ENCODE assay signal across 12 cellular contexts in genomic region chr14:76153919-76154318, GRCh38. TPM values are rescaled to one million over a fixed set of nuclear protein-coding genes. Genes with fewer than 3 reads are reported as not detected.
DNase-seq lines count a peak whose midpoint lies in the region; ATAC-seq and TF ChIP-seq lines count a peak whose summit lies in the region.
"Had no signal": no experiment of that assay in that cellular context is flagged by ENCODE, and none has a peak within 500 bp of the region (broad histone marks: within the 10 kb centered on the region; RNA-seq: fewer than 3 reads in every experiment).

No MANE protein-coding gene starts in this region.

- POLR2A ChIA-PET in CD4-positive, alpha-beta memory T cell (lab: Charles Lee; ENCODE audit: partially characterized antibody): no interaction called here

- peak overlapping the region in 5 of 7 donors; percentile 12 to 64 (median 56) for H3K27ac Mint-ChIP-seq in CD4-positive, alpha-beta memory T cell
- no peak overlapping the region for H3K27ac Mint-ChIP-seq in H9
- peak overlapping the region; percentile 27 for H3K27ac Mint-ChIP-seq in activated T-helper 1 cell treated with anti-CD3 and anti-CD28 coated beads, Interleukin-12 subunit alpha, Interleukin-12 subunit beta, Interleukin-2, Interleukin-4 antibody, amounts not matched to agents 30 ng/mL and 10 ng/mL and 1 ng/mL, durations not matched to agents 14 hours and 24 hours and 36 hours
- peak overlapping the region; percentile 43 to 93 for H3K27ac Mint-ChIP-seq in natural killer cell treated with Interleukin-12 subunit alpha and Interleukin-12 subunit beta and Interleukin-15 and Interleukin-18, amount 100 ng/mL, for 72 hours

- no peak overlapping the region for H2AFZ ChIP-seq in H9 (ENCODE audit: low read length)

- peaks cover 0 to 3% (median 0%) of the 10 kb centered on the region in 8 donors for H3K9me3 Mint-ChIP-seq in CD4-positive, alpha-beta memory T cell
- no peaks in the 10 kb centered on the region for H3K9me3 Mint-ChIP-seq in H9
- peaks cover 8% of the 10 kb centered on the region for H3K9me3 Mint-ChIP-seq in activated T-helper 1 cell treated with anti-CD3 and anti-CD28 coated beads, Interleukin-12 subunit alpha, Interleukin-12 subunit beta, Interleukin-2, Interleukin-4 antibody, amounts not matched to agents 30 ng/mL and 10 ng/mL and 1 ng/mL, durations not matched to agents 14 hours and 24 hours and 36 hours
- H3K9me3 Mint-ChIP-seq in natural killer cell treated with Interleukin-12 subunit alpha and Interleukin-12 subunit beta and Interleukin-15 and Interleukin-18, amount 100 ng/mL, for 72 hours: peaks cover 5% of the 10 kb centered on the region

- H3K4me3 ChIP-seq in CD4-positive, alpha-beta memory T cell (ENCODE audit: low read length in 2 of 2): no peak overlapping the region
- H3K4me3 ChIP-seq in gastroesophageal sphincter: no peak overlapping the region

- no peaks in the 10 kb centered on the region for H3K27me3 ChIP-seq in CD4-positive, alpha-beta memory T cell (ENCODE audit: insufficient read depth, low read length)
- H3K27me3 ChIP-seq in H9 (ENCODE audit: insufficient read depth, low read length) (no peaks in the 10 kb centered on the region), gastroesophageal sphincter (no peaks in the 10 kb centered on the region)
- H3K27me3 ChIP-seq: right atrium auricular region had no signal

- H3K4me2 ChIP-seq in H9 (ENCODE audit: insufficient read depth, insufficient read length, low read length): no peak overlapping the region

- no peak overlapping the region for H2AK5ac ChIP-seq in H9 (ENCODE audit: insufficient read length, low read length)

- WGBS in H9 (ENCODE audit: extremely low coverage, insufficient read length, low lambda C conversion rate): no CpG with 5 or more reads among the region's 1 CpG
- WGBS in gastroesophageal sphincter (ENCODE audit: low coverage in 1 of 2), 2 donors: 86 to 93% methylated on average over 1 of the region's 1 CpG

- no peaks in the 10 kb centered on the region for H4K20me1 ChIP-seq in H9 (ENCODE audit: control insufficient read depth, insufficient read depth, insufficient read length)

- ATAC-seq in natural killer cell treated with Interleukin-12 subunit alpha and Interleukin-12 subunit beta and Interleukin-15 and Interleukin-18, amount 100 ng/mL, for 72 hours: no peak
- ATAC-seq in gastroesophageal sphincter: no peak
- no peak for ATAC-seq in GM21367 (IDR thresholded peaks at IDR 0.05; ENCODE audit: unreplicated experiment)
- ATAC-seq: Panc1 had no signal

- no peak overlapping the region for H2BK20ac ChIP-seq in H9 (ENCODE audit: low read depth, low read length, poor library complexity, severe bottlenecking)

- DNase-seq in CD4-positive, alpha-beta memory T cell: no peak
- DNase-seq in H9 (no peak), amniotic stem cell (lab: John Stamatoyannopoulos, UW) (no peak)
- no peak for DNase-seq in activated T-helper 1 cell treated with anti-CD3 and anti-CD28 coated beads, Interleukin-12 subunit alpha, Interleukin-12 subunit beta, Interleukin-2, Interleukin-4 antibody, amounts not matched to agents 30 ng/mL and 10 ng/mL and 1 ng/mL, durations not matched to agents 14 hours and 24 hours and 36 hours (ENCODE audit: low spot score)
- no peak for DNase-seq in natural killer cell treated with Interleukin-12 subunit alpha and Interleukin-12 subunit beta and Interleukin-15 and Interleukin-18, amount 100 ng/mL, for 72 hours (ENCODE audit: low spot score)
- DNase-seq: cerebellar nuclear complex, midbrain, NCI-H345 had no signal

- peak overlapping the region; percentile 28 to 70 (median 50) for H3K4me3 Mint-ChIP-seq in CD4-positive, alpha-beta memory T cell
- peak overlapping the region; percentile 25 to 27; a peak in 2 of 5 replicates for H3K4me3 Mint-ChIP-seq in H9
- peak overlapping the region; percentile 94 for H3K4me3 Mint-ChIP-seq in activated T-helper 1 cell treated with anti-CD3 and anti-CD28 coated beads, Interleukin-12 subunit alpha, Interleukin-12 subunit beta, Interleukin-2, Interleukin-4 antibody, amounts not matched to agents 30 ng/mL and 10 ng/mL and 1 ng/mL, durations not matched to agents 14 hours and 24 hours and 36 hours
- peak overlapping the region; percentile 81 for H3K4me3 Mint-ChIP-seq in natural killer cell treated with Interleukin-12 subunit alpha and Interleukin-12 subunit beta and Interleukin-15 and Interleukin-18, amount 100 ng/mL, for 72 hours

- H3K4me1 Mint-ChIP-seq in CD4-positive, alpha-beta memory T cell: peaks cover 53 to 80% (median 67%) of the 10 kb centered on the region in 4 donors
- H3K4me1 Mint-ChIP-seq in H9: peaks cover 44 to 47% of the 10 kb centered on the region in 2 experiments
- peaks cover 76% of the 10 kb centered on the region for H3K4me1 Mint-ChIP-seq in activated T-helper 1 cell treated with anti-CD3 and anti-CD28 coated beads, Interleukin-12 subunit alpha, Interleukin-12 subunit beta, Interleukin-2, Interleukin-4 antibody, amounts not matched to agents 30 ng/mL and 10 ng/mL and 1 ng/mL, durations not matched to agents 14 hours and 24 hours and 36 hours (ENCODE audit: low read depth)
- H3K4me1 Mint-ChIP-seq in natural killer cell treated with Interleukin-12 subunit alpha and Interleukin-12 subunit beta and Interleukin-15 and Interleukin-18, amount 100 ng/mL, for 72 hours (ENCODE audit: low read depth in 2 of 2): peaks cover 55 to 70% of the 10 kb centered on the region in 2 donors

- H4K5ac ChIP-seq in H9 (ENCODE audit: insufficient read length, low read depth, low read length): no peak overlapping the region

- peaks cover 23% of the 10 kb centered on the region; the same call in 1 of the 2 replicates for H3K79me2 ChIP-seq in H9 (ENCODE audit: insufficient read depth, low read length)

- H3K18ac ChIP-seq in H9 (ENCODE audit: insufficient read length, low read depth, low read length): no peak overlapping the region

- no peak overlapping the region for H4K8ac ChIP-seq in H9 (replicated peaks; ENCODE audit: insufficient read length, low read depth, low read length)

- H3K9ac ChIP-seq in H9 (ENCODE audit: extremely low read depth, insufficient read length, low read length): peak overlapping the region; percentile 8

- no peak overlapping the region for H3K4ac ChIP-seq in H9 (ENCODE audit: low read depth, low read length)

- TF ChIP-seq EP300 in gastroesophageal sphincter (IDR thresholded peaks at IDR 0.05): no peak

- no peak overlapping the region for H3T11ph ChIP-seq in H9 (ENCODE audit: low read length)

- no peak overlapping the region for H2BK12ac ChIP-seq in H9 (ENCODE audit: insufficient read length, low read depth, low read length)

- H3K23ac ChIP-seq in H9 (ENCODE audit: insufficient read length, low read depth, low read length): no peak overlapping the region

- no peaks in the 10 kb centered on the region for H3K9me3 ChIP-seq in CD4-positive, alpha-beta memory T cell (ENCODE audit: control insufficient read depth in 1 of 2, low read length in 2 of 2)
- H3K9me3 ChIP-seq in H9 (ENCODE audit: control insufficient read depth, low read depth, low read length): no peaks in the 10 kb centered on the region
- no peaks in the 10 kb centered on the region for H3K9me3 ChIP-seq in gastroesophageal sphincter
- H3K9me3 ChIP-seq: right atrium auricular region had no signal

- intact Hi-C loops in CD4-positive, alpha-beta memory T cell (cut with micrococcal nuclease): loop anchor here (5.0 kb wide), 5 partner anchors 658 to 1662 kb away; partner anchors contain the start of genes AHSA1, ANGEL1, CIPC and GSTZ1
- intact Hi-C loops in activated T-helper 1 cell treated with anti-CD3 and anti-CD28 coated beads, Interleukin-12 subunit alpha, Interleukin-12 subunit beta, Interleukin-2, Interleukin-4 antibody, amounts not matched to agents 30 ng/mL and 10 ng/mL and 1 ng/mL, durations not matched to agents 14 hours and 24 hours and 36 hours (cut with micrococcal nuclease): loop anchor here (2.0 to 5.0 kb wide), 5 partner anchors 492 to 1303 kb away; partner anchors contain the start of genes ANGEL1, ERG28, SAMD15 and TMED8

- H3K14ac ChIP-seq in H9 (ENCODE audit: insufficient read depth, low read length): no peak overlapping the region

- no peaks in the 10 kb centered on the region for H3K27me3 Mint-ChIP-seq in CD4-positive, alpha-beta memory T cell
- H3K27me3 Mint-ChIP-seq in H9 (ENCODE audit: low read depth): peaks cover 3% of the 10 kb centered on the region
- H3K27me3 Mint-ChIP-seq in activated T-helper 1 cell treated with anti-CD3 and anti-CD28 coated beads, Interleukin-12 subunit alpha, Interleukin-12 subunit beta, Interleukin-2, Interleukin-4 antibody, amounts not matched to agents 30 ng/mL and 10 ng/mL and 1 ng/mL, durations not matched to agents 14 hours and 24 hours and 36 hours (ENCODE audit: insufficient read depth): peaks cover 9% of the 10 kb centered on the region
- no peaks in the 10 kb centered on the region for H3K27me3 Mint-ChIP-seq in natural killer cell treated with Interleukin-12 subunit alpha and Interleukin-12 subunit beta and Interleukin-15 and Interleukin-18, amount 100 ng/mL, for 72 hours

- CTCF ChIA-PET in CD4-positive, alpha-beta memory T cell (lab: Charles Lee; ENCODE audit: partially characterized antibody): interaction anchor here (0.9 kb wide), 1 partner anchor 9 kb away, joined by 3 read pairs; no protein-coding TSS in a partner anchor

- peaks cover 35 to 57% of the 10 kb centered on the region in 2 donors for H3K36me3 Mint-ChIP-seq in CD4-positive, alpha-beta memory T cell
- H3K36me3 Mint-ChIP-seq in H9 (ENCODE audit: insufficient read depth in 1 of 3, low read depth in 3 of 3): peaks cover 17 to 30% (median 28%) of the 10 kb centered on the region in 3 experiments; a peak in 6 of 7 replicates
- H3K36me3 Mint-ChIP-seq in activated T-helper 1 cell treated with anti-CD3 and anti-CD28 coated beads, Interleukin-12 subunit alpha, Interleukin-12 subunit beta, Interleukin-2, Interleukin-4 antibody, amounts not matched to agents 30 ng/mL and 10 ng/mL and 1 ng/mL, durations not matched to agents 14 hours and 24 hours and 36 hours (ENCODE audit: low read depth): peaks cover 34% of the 10 kb centered on the region
- peaks cover 33% of the 10 kb centered on the region for H3K36me3 Mint-ChIP-seq in natural killer cell treated with Interleukin-12 subunit alpha and Interleukin-12 subunit beta and Interleukin-15 and Interleukin-18, amount 100 ng/mL, for 72 hours

- peaks cover 11% of the 10 kb centered on the region for H3K79me1 ChIP-seq in H9 (ENCODE audit: insufficient read depth, low read depth, low read length, poor library complexity, severe bottlenecking)

- H2BK15ac ChIP-seq in H9 (ENCODE audit: low read depth, low read length): no peak overlapping the region

- no peak overlapping the region for H3K27ac ChIP-seq in CD4-positive, alpha-beta memory T cell (ENCODE audit: low read depth, low read length)
- H3K27ac ChIP-seq in H9 (ENCODE audit: insufficient read length, low read depth, low read length) (no peak overlapping the region), gastroesophageal sphincter (no peak overlapping the region)

- H3K4me1 ChIP-seq in CD4-positive, alpha-beta memory T cell (ENCODE audit: insufficient read depth, low read length): peaks cover 69% of the 10 kb centered on the region
- H3K4me1 ChIP-seq in H9 (ENCODE audit: insufficient read depth, low read length) (no peaks in the 10 kb centered on the region; the same call in 1 of the 2 replicates), gastroesophageal sphincter (peaks cover 12 to 66% (median 39%) of the 10 kb centered on the region in 3 donors)

- no peak overlapping the region for H2BK5ac ChIP-seq in H9 (ENCODE audit: insufficient read length, low read length)

- H3K36me3 ChIP-seq in CD4-positive, alpha-beta memory T cell (ENCODE audit: insufficient read depth, low read length): peaks cover 18% of the 10 kb centered on the region
- peaks cover 0 to 21% of the 10 kb centered on the region in 2 donors for H3K36me3 ChIP-seq in gastroesophageal sphincter

- H3K56ac ChIP-seq in H9 (ENCODE audit: insufficient read length, low read depth, low read length): no peak overlapping the region

- no peak overlapping the region for H2BK120ac ChIP-seq in H9 (ENCODE audit: low read depth, low read length, poor library complexity, severe bottlenecking)

- H4K91ac ChIP-seq in H9 (ENCODE audit: insufficient read length, low read depth, low read length): no peak overlapping the region

- no peak for TF ChIP-seq POLR2A in gastroesophageal sphincter (IDR thresholded peaks at IDR 0.05)

- TF ChIP-seq CTCF in H9 (conservative IDR thresholded peaks at IDR 0.05) (no peak), gastroesophageal sphincter (IDR thresholded peaks at IDR 0.05) (no peak)

- H3K23me2 ChIP-seq in H9 (ENCODE audit: insufficient read length, low read depth, low read length, poor library complexity, severe bottlenecking): peaks cover 10% of the 10 kb centered on the region

RNA-seq across cellular contexts. Expression of gene GPATCH2L, which starts 2.2 kb away (rescaled TPM):
- 10 to 100 TPM; 66.0 to 70.1 TPM for total RNA-seq in CD4-positive, alpha-beta memory T cell
- polyA plus RNA-seq in CD4-positive, alpha-beta memory T cell: 10 to 100 TPM in 1 of 2 donors, 1 to 10 TPM in 1; 7.9 to 14.8 TPM
- total RNA-seq in H9 (2021) (76.7 and 77.2 TPM in 2 replicates), gastroesophageal sphincter (10 to 100 TPM; 34.2 to 64.0 (median 56.0) TPM)
- total RNA-seq in activated T-helper 1 cell treated with anti-CD3 and anti-CD28 coated beads, Interleukin-12 subunit alpha, Interleukin-12 subunit beta, Interleukin-2, Interleukin-4 antibody, amounts not matched to agents 30 ng/mL and 10 ng/mL and 1 ng/mL, durations not matched to agents 14 hours and 24 hours and 36 hours: 56.1 and 60.9 TPM in 2 replicates
- total RNA-seq in natural killer cell treated with Interleukin-12 subunit alpha and Interleukin-12 subunit beta and Interleukin-15 and Interleukin-18, amount 100 ng/mL, for 72 hours: 10 to 100 TPM; 66.0 to 91.7 TPM

Comparison
In these comparisons a context has a peak if more than half of its experiments do, and no peak if none do; other contexts are left out.
1. H3K27ac Mint-ChIP-seq: peak in CD4-positive, alpha-beta memory T cell (5 of 7), activated T-helper 1 cell treated with anti-CD3 and anti-CD28 coated beads, Interleukin-12 subunit alpha, Interleukin-12 subunit beta, Interleukin-2, Interleukin-4 antibody, amounts not matched to agents 30 ng/mL and 10 ng/mL and 1 ng/mL, durations not matched to agents 14 hours and 24 hours and 36 hours (single experiment) and natural killer cell treated with Interleukin-12 subunit alpha and Interleukin-12 subunit beta and Interleukin-15 and Interleukin-18, amount 100 ng/mL, for 72 hours (2 of 2); none in H9 (0 of 3).
2. H3K4me3 Mint-ChIP-seq: peak in every context shown above with its lines; median percentile 94 in activated T-helper 1 cell treated with anti-CD3 and anti-CD28 coated beads, Interleukin-12 subunit alpha, Interleukin-12 subunit beta, Interleukin-2, Interleukin-4 antibody, amounts not matched to agents 30 ng/mL and 10 ng/mL and 1 ng/mL, durations not matched to agents 14 hours and 24 hours and 36 hours; 81 in natural killer cell treated with Interleukin-12 subunit alpha and Interleukin-12 subunit beta and Interleukin-15 and Interleukin-18, amount 100 ng/mL, for 72 hours; 50 in CD4-positive, alpha-beta memory T cell; 26 in H9.